ENCODE assay signal across 11 cellular contexts in genomic region chr6:106637718-106638341, GRCh38. TPM values are rescaled to one million over a fixed set of nuclear protein-coding genes. Genes with fewer than 3 reads are reported as not detected.
DNase-seq lines count a peak whose midpoint lies in the region; ATAC-seq and TF ChIP-seq lines count a peak whose summit lies in the region.
"Had no signal": no experiment of that assay in that cellular context is flagged by ENCODE, and none has a peak within 500 bp of the region (broad histone marks: within the 10 kb centered on the region; RNA-seq: fewer than 3 reads in every experiment).

No MANE protein-coding gene starts in this region.

- H3K9me3 Mint-ChIP-seq in activated CD4-positive, alpha-beta memory T cell treated with anti-CD3 and anti-CD28 coated beads for 36 hours: no peaks in the 10 kb centered on the region
- H3K9me3 Mint-ChIP-seq in naive thymus-derived CD8-positive, alpha-beta T cell: no peaks in the 10 kb centered on the region

- POLR2A ChIA-PET in activated CD4-positive, alpha-beta memory T cell treated with anti-CD3 and anti-CD28 coated beads for 36 hours (lab: Charles Lee): interaction anchor here (0.6 kb wide), 1 partner anchor 562 kb away, joined by 3 read pairs; no protein-coding TSS in a partner anchor
- POLR2A ChIA-PET in naive thymus-derived CD8-positive, alpha-beta T cell (lab: Charles Lee): no interaction called here

- no peaks in the 10 kb centered on the region for H4K20me1 ChIP-seq in OCI-LY1 (ENCODE audit: insufficient read depth, low read length)

- 70% methylated on average over 6 of the region's 6 CpGs for WGBS in suprapubic skin

- H3K27ac ChIP-seq in OCI-LY1 (ENCODE audit: low read depth, low read length, poor library complexity, severe bottlenecking) (peak overlapping the region; percentile 82), suprapubic skin (no peak overlapping the region)

- H3K27me3 ChIP-seq in OCI-LY1 (ENCODE audit: insufficient read depth, low read length) (no peaks in the 10 kb centered on the region), suprapubic skin (no peaks in the 10 kb centered on the region)

- no peak overlapping the region for H3K4me3 Mint-ChIP-seq in activated CD4-positive, alpha-beta memory T cell treated with anti-CD3 and anti-CD28 coated beads for 36 hours
- peak overlapping the region in 1 of 10 donors; percentile 25 for H3K4me3 Mint-ChIP-seq in naive thymus-derived CD8-positive, alpha-beta T cell

- no peaks in the 10 kb centered on the region for H3K9me2 ChIP-seq in OCI-LY1 (ENCODE audit: low read depth, low read length)

- H3K4me2 ChIP-seq in OCI-LY1 (ENCODE audit: low read length): peak overlapping the region; percentile 80

- H2AFZ ChIP-seq in OCI-LY1 (ENCODE audit: low read length): no peak overlapping the region

- peak overlapping the region; percentile 58 for H3K9ac ChIP-seq in OCI-LY1 (ENCODE audit: low read length)

- peak overlapping the region; percentile 54; the same call in 1 of the 2 replicates for H3K4me3 ChIP-seq in GM08714 (ENCODE audit: low read length)
- peak overlapping the region; percentile 51 for H3K4me3 ChIP-seq in OCI-LY1 (ENCODE audit: low read depth, low read length, poor library complexity, severe bottlenecking)
- H3K4me3 ChIP-seq in suprapubic skin: no peak overlapping the region

- peaks cover 56% of the 10 kb centered on the region for H3K79me2 ChIP-seq in OCI-LY1 (ENCODE audit: insufficient read depth, low read length)

- H3K36me3 ChIP-seq in OCI-LY1 (ENCODE audit: insufficient read depth, low read length) (peaks cover 35% of the 10 kb centered on the region), suprapubic skin (peaks cover 27% of the 10 kb centered on the region)

- DNase-seq in activated CD4-positive, alpha-beta memory T cell treated with anti-CD3 and anti-CD28 coated beads for 36 hours: no peak
- DNase-seq in DMS114 treated with DMSO at 0.1 percent for 48 hours (lab: John Stamatoyannopoulos, UW; ENCODE audit: unreplicated experiment): no peak
- DNase-seq in naive thymus-derived CD8-positive, alpha-beta T cell: no peak
- no peak for DNase-seq in suprapubic skin (ENCODE audit: low spot score in 2 of 2)
- DNase-seq: activated CD4-positive, alpha-beta T cell treated with anti-CD3 and anti-CD28 coated beads, Interleukin-2, amount 50 U/mL, for 48 hours; NCI-H526 treated with DMSO at 0.1 percent for 48 hours; stimulated activated CD8-positive, alpha-beta memory T cell treated with anti-CD3 and anti-CD28 coated beads, Interleukin-4, amount 100 ng/mL, for 48 hours had no signal

- H3K36me3 Mint-ChIP-seq in activated CD4-positive, alpha-beta memory T cell treated with anti-CD3 and anti-CD28 coated beads for 36 hours: peaks cover 12% of the 10 kb centered on the region
- H3K36me3 Mint-ChIP-seq in naive thymus-derived CD8-positive, alpha-beta T cell: peaks cover 0 to 56% (median 9%) of the 10 kb centered on the region in 3 donors

- H3K4me1 Mint-ChIP-seq in activated CD4-positive, alpha-beta memory T cell treated with anti-CD3 and anti-CD28 coated beads for 36 hours (ENCODE audit: low read depth): peaks cover 14% of the 10 kb centered on the region
- H3K4me1 Mint-ChIP-seq in naive thymus-derived CD8-positive, alpha-beta T cell: peaks cover 27 to 59% (median 48%) of the 10 kb centered on the region in 4 donors

- no peak for TF ChIP-seq CTCF in OCI-LY1 (IDR thresholded peaks at IDR 0.05; ENCODE audit: low read length)
- no peak for TF ChIP-seq CTCF in suprapubic skin (IDR thresholded peaks at IDR 0.05)

- TF ChIP-seq POLR2A in suprapubic skin (IDR thresholded peaks at IDR 0.05): no peak

- peaks cover 74% of the 10 kb centered on the region for H3K4me1 ChIP-seq in OCI-LY1 (ENCODE audit: insufficient read depth, low read length, severe bottlenecking)
- no peaks in the 10 kb centered on the region for H3K4me1 ChIP-seq in suprapubic skin

- no peak for TF ChIP-seq EP300 in suprapubic skin (IDR thresholded peaks at IDR 0.05)

- CTCF ChIA-PET in activated CD4-positive, alpha-beta memory T cell treated with anti-CD3 and anti-CD28 coated beads for 36 hours (lab: Charles Lee): interaction anchor here (1.0 kb wide), 1 partner anchor 26 kb away, joined by 3 read pairs; no protein-coding TSS in a partner anchor

- 0 out of 2 replicates have a peak, but pooled peaks cover 5% of the 10 kb centered on the region for H3F3A ChIP-seq in OCI-LY1 (ENCODE audit: insufficient read depth, low read length)

- ATAC-seq in GM19395 (IDR thresholded peaks at IDR 0.05; ENCODE audit: unreplicated experiment) (peak; percentile 79), HG03025 (IDR thresholded peaks at IDR 0.05; ENCODE audit: low FRiP score, unreplicated experiment) (peak; percentile 82)
- no peak for ATAC-seq in naive thymus-derived CD8-positive, alpha-beta T cell

- intact Hi-C loops in activated CD4-positive, alpha-beta memory T cell treated with anti-CD3 and anti-CD28 coated beads for 36 hours (cut with micrococcal nuclease): no loop called here

- H3K9me3 ChIP-seq in OCI-LY1 (ENCODE audit: low read length): no peaks in the 10 kb centered on the region
- H3K9me3 ChIP-seq in suprapubic skin: no peaks in the 10 kb centered on the region

- H3K27ac Mint-ChIP-seq in activated CD4-positive, alpha-beta memory T cell treated with anti-CD3 and anti-CD28 coated beads for 36 hours: no peak overlapping the region
- H3K27ac Mint-ChIP-seq in naive thymus-derived CD8-positive, alpha-beta T cell: peak overlapping the region in 4 of 10 donors; percentile 4 to 81 (median 29)

- H3K27me3 Mint-ChIP-seq in activated CD4-positive, alpha-beta memory T cell treated with anti-CD3 and anti-CD28 coated beads for 36 hours: no peaks in the 10 kb centered on the region
- H3K27me3 Mint-ChIP-seq in naive thymus-derived CD8-positive, alpha-beta T cell: no peaks in the 10 kb centered on the region

RNA-seq across cellular contexts. Expression of gene QRSL1, which starts 8.5 kb away (rescaled TPM):
- total RNA-seq in activated CD4-positive, alpha-beta memory T cell treated with anti-CD3 and anti-CD28 coated beads for 36 hours: 10 to 100 TPM; 13.2 to 13.9 TPM
- 10 to 100 TPM; 17.2 to 19.8 TPM for total RNA-seq in naive thymus-derived CD8-positive, alpha-beta T cell
- polyA plus RNA-seq in naive thymus-derived CD8-positive, alpha-beta T cell: 10 to 100 TPM; 11.4 to 11.6 (median 11.6) TPM
- total RNA-seq in suprapubic skin: 10 to 100 TPM in 1 of 4 donors, 1 to 10 TPM in 3; 6.4 to 10.4 (median 7.0) TPM

RNA-seq across cellular contexts. Expression of gene RTN4IP1, which starts 8.5 kb away (rescaled TPM):
- total RNA-seq in activated CD4-positive, alpha-beta memory T cell treated with anti-CD3 and anti-CD28 coated beads for 36 hours: 1 to 10 TPM; 8.0 to 8.5 TPM
- total RNA-seq in naive thymus-derived CD8-positive, alpha-beta T cell: 1 to 10 TPM; 8.8 to 9.8 TPM
- 1 to 10 TPM; 4.4 to 7.8 (median 6.0) TPM for polyA plus RNA-seq in naive thymus-derived CD8-positive, alpha-beta T cell
- 1 to 10 TPM; 1.8 to 5.3 (median 3.3) TPM for total RNA-seq in suprapubic skin

Comparison
In these comparisons a context has a peak if more than half of its experiments do, and no peak if none do; other contexts are left out.
1. ATAC-seq: peak in GM19395 (single experiment) and HG03025 (single experiment); none in naive thymus-derived CD8-positive, alpha-beta T cell (0 of 2).